1 cellular context compared by ENCODE assay signal in genomic region chr1:234977891-234978396, GRCh38.
TF ChIP-seq lines count a peak whose summit lies in the region.

No MANE protein-coding gene starts in this region.

TF ChIP-seq in endothelial cell of umbilical vein, 7 proteins besides CTCF, POLR2A, EP300 and RAD21:
- TF ChIP-seq EZH2 (IDR thresholded peaks at IDR 0.05; ENCODE audit: borderline replicate concordance, low read depth, low read length, severe bottlenecking) (no peak), FOS (IDR thresholded peaks at IDR 0.05; ENCODE audit: borderline replicate concordance, insufficient read depth, low read length) (no peak), MYC (IDR thresholded peaks at IDR 0.05; ENCODE audit: low read depth, low read length) (no peak), JUN (IDR thresholded peaks at IDR 0.05; ENCODE audit: borderline replicate concordance, insufficient read depth, insufficient read length, low read depth) (no peak), GATA2 (IDR thresholded peaks at IDR 0.05; ENCODE audit: insufficient read depth, insufficient read length, low read depth, low read length) (no peak), POLR2AphosphoS5 (IDR thresholded peaks at IDR 0.05; ENCODE audit: insufficient read depth, low read depth, low read length) (no peak), MAX (IDR thresholded peaks at IDR 0.05; ENCODE audit: insufficient read depth, insufficient read length) (no peak)
